In the genomic region with DNA sequence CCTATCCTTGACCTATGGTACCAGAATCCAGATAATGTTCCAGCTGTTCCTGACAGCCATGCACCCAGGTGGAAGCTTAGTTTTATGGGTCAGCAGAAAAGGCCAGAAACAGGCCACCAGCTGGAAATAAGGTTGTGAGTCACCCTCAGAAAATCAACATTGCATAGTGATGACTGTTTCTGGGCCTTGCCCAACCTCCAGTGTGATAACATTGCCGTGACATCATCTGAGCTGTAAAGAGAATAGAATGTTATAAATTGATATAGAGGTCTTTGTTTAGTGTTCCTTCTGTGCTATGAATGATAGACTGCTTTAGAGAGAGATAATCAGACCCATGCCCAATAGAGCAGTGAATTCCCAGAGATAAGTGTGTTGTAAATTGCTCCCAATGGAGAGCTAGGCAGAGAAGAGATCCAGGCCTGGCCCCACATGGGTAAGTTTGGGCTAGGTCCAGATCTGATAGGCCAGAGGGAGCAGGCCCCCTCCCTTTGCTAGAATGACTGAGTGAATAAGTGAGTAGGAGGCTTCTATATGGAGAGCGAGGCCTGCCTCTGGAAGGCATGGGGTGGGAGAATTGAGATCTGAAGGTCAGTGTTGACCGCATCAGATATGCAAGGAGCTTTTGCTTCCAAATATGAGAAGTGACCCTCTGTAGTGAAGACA, we compare ENCODE assay signal across 9 cellular contexts. TPM values are rescaled to one million over a fixed set of nuclear protein-coding genes. Genes with fewer than 3 reads are reported as not detected.
DNase-seq lines count a peak whose midpoint lies in the region; ATAC-seq, FAIRE-seq and TF ChIP-seq lines count a peak whose summit lies in the region.
"Had no signal": no experiment of that assay in that cellular context is flagged by ENCODE, and none has a peak within 500 bp of the region (broad histone marks: within the 10 kb centered on the region; RNA-seq: fewer than 3 reads in every experiment).

No MANE protein-coding gene starts in this region.

- H3K4me2 ChIP-seq in HepG2 (ENCODE audit: low read depth, low read length) = no peak overlapping the region

- CTCF ChIA-PET in MCF 10A (lab: Yijun Ruan, JAX) (interaction anchor here (0.5 to 2.1 kb wide), 6 partner anchors 447 to 1906 kb away, joined by 3 to 8 read pairs (median 3); no protein-coding TSS in a partner anchor), HepG2 (lab: Yijun Ruan, JAX; ENCODE audit: low intra/inter-chr PET ratio, low total read pairs) (no interaction called here)

- TF ChIP-seq EP300 in HepG2 (IDR thresholded peaks at IDR 0.05; ENCODE audit: low read depth in 2 of 2, low read length in 2 of 2) (peak in 1 of 2 experiments; percentile 60; a peak in 1 of 4 replicates), HepG2 (CRISPR knock-in tag; IDR thresholded peaks at IDR 0.05; ENCODE audit: borderline replicate concordance) (0 out of 2 replicates have a peak, but pooled peaks have one; percentile 23)

- no peaks in the 10 kb centered on the region for H3K27me3 ChIP-seq in ACC112 (ENCODE audit: insufficient read depth, low read length)
- H3K27me3 ChIP-seq in HepG2 (ENCODE audit: control insufficient read depth in 1 of 2, insufficient read depth in 2 of 2, low read length in 2 of 2) = peaks cover 0 to 1% of the 10 kb centered on the region in 2 experiments; a peak in 2 of 5 replicates
- H3K27me3 ChIP-seq in endodermal cell (ENCODE audit: control insufficient read depth, insufficient read depth, low read length, poor library complexity, severe bottlenecking) = peaks cover 45% of the 10 kb centered on the region

- H4K20me1 ChIP-seq in HepG2 (ENCODE audit: insufficient read depth, low read length) = no peaks in the 10 kb centered on the region

- in situ Hi-C loops in HepG2 (cut with HindIII; ENCODE audit: extremely low pct_ligation_motif_present, low pct_unique_long_range_greater_than_20kb) = loop anchor here (25.0 kb wide), 1 partner anchor 576 kb away; no protein-coding TSS in a partner anchor

- TF ChIP-seq CTCF in MCF 10A (IDR thresholded peaks at IDR 0.05; ENCODE audit: unreplicated experiment) (no peak), HepG2 (CRISPR knock-in tag; IDR thresholded peaks at IDR 0.05) (no peak), endodermal cell (conservative IDR thresholded peaks at IDR 0.05) (no peak)

- H3K9me3 ChIP-seq in HepG2 (ENCODE audit: low read length) (no peaks in the 10 kb centered on the region), endodermal cell (ENCODE audit: control insufficient read depth, low read length) (no peaks in the 10 kb centered on the region)

- no peak overlapping the region for H3K9ac ChIP-seq in HepG2 (ENCODE audit: insufficient read depth, low read depth, low read length)
- no peak overlapping the region for H3K9ac ChIP-seq in endodermal cell (ENCODE audit: extremely low read depth, low read length, poor library complexity, severe bottlenecking)

- H3K36me3 ChIP-seq in ACC112 (ENCODE audit: insufficient read depth, low read length) = no peaks in the 10 kb centered on the region
- H3K36me3 ChIP-seq in HepG2 (replicated peaks in 1 of 2; ENCODE audit: control insufficient read depth in 1 of 2, insufficient read depth in 2 of 2, low read length in 2 of 2) = no peaks in the 10 kb centered on the region
- no peaks in the 10 kb centered on the region for H3K36me3 ChIP-seq in endodermal cell (ENCODE audit: control insufficient read depth, insufficient read depth, low read length)

- DNase-seq in HuH-7.5 (ENCODE audit: low spot score) = peak; percentile 55
- peak; percentile 80 for DNase-seq in MCF 10A (ENCODE audit: unreplicated experiment)
- DNase-seq in HepG2 (ENCODE audit: low spot score) = peak; percentile 77
- no peak for DNase-seq in stimulated activated CD4-positive, alpha-beta T cell treated with anti-CD3 and anti-CD28 coated beads, Interleukin-4, amount 100 ng/mL, for 24 hours
- DNase-seq in endodermal cell = no peak
- no peak for DNase-seq in medulla oblongata (ENCODE audit: extremely low spot score)

- no peak overlapping the region for H3K4me3 ChIP-seq in ACC112 (ENCODE audit: low read depth, low read length)
- H3K4me3 ChIP-seq in HepG2 (replicated peaks in 1 of 3; ENCODE audit: insufficient read depth in 1 of 3, low read depth in 2 of 3, low read length in 3 of 3) = no peak overlapping the region
- H3K4me3 ChIP-seq in endodermal cell (ENCODE audit: low read length) = no peak overlapping the region

- H3K4me3 Mint-ChIP-seq in MCF 10A (ENCODE audit: unreplicated experiment) (no peak overlapping the region), endodermal cell (no peak overlapping the region)

- H3K36me3 Mint-ChIP-seq in MCF 10A (ENCODE audit: insufficient read depth, unreplicated experiment) (no peaks in the 10 kb centered on the region), endodermal cell (ENCODE audit: low read depth) (no peaks in the 10 kb centered on the region)

- intact Hi-C loops in MCF 10A (cut with micrococcal nuclease) = loop anchor here (10.0 kb wide), 2 partner anchors 196 to 394 kb away; a partner anchor contains a TSS
- intact Hi-C loops in HepG2 (cut with micrococcal nuclease; ENCODE audit: unreplicated experiment) = loop anchor here (10.0 kb wide), 1 partner anchor 404 kb away; no protein-coding TSS in a partner anchor

- ATAC-seq in HepG2 (peak; percentile 91), HG03354 (IDR thresholded peaks at IDR 0.05; ENCODE audit: poor library complexity, severe bottlenecking, unreplicated experiment) (no peak)

- H3K27ac Mint-ChIP-seq in MCF 10A (ENCODE audit: low read depth, unreplicated experiment) (peak overlapping the region; percentile 28), endodermal cell (no peak overlapping the region)

- H3K27ac ChIP-seq in ACC112 (ENCODE audit: low read depth, low read length) (peak overlapping the region; percentile 64), HepG2 (ENCODE audit: extremely low read length, insufficient read depth, low read length) (no peak overlapping the region), endodermal cell (ENCODE audit: low read depth, low read length) (no peak overlapping the region)

- no peak for TF ChIP-seq POLR2A in HepG2 (IDR thresholded peaks at IDR 0.05; ENCODE audit: insufficient read depth in 1 of 2, low read depth in 2 of 2, low read length in 2 of 2)

- no peak for TF ChIP-seq RAD21 in HepG2 (CRISPR knock-in tag; IDR thresholded peaks at IDR 0.05)

- peaks cover 15% of the 10 kb centered on the region for H3K27me3 Mint-ChIP-seq in MCF 10A (ENCODE audit: insufficient read depth, unreplicated experiment)
- peaks cover 53% of the 10 kb centered on the region for H3K27me3 Mint-ChIP-seq in endodermal cell (ENCODE audit: insufficient read depth)

- no peaks in the 10 kb centered on the region for H3K79me2 ChIP-seq in ACC112 (ENCODE audit: control insufficient read depth, insufficient read depth, low read length, unreplicated experiment)
- no peaks in the 10 kb centered on the region for H3K79me2 ChIP-seq in HepG2 (ENCODE audit: insufficient read depth, low read length)

- no peak for FAIRE-seq in HepG2 (lab: Jason Lieb, UNC)
- FAIRE-seq: G401.6 had no signal

- H3K9me3 Mint-ChIP-seq in MCF 10A (ENCODE audit: unreplicated experiment) = no peaks in the 10 kb centered on the region
- no peaks in the 10 kb centered on the region for H3K9me3 Mint-ChIP-seq in endodermal cell

- BruUV-seq in MCF 10A (replicated peaks; lab: Mats Ljungman, UMichigan) = no TSS peak
- no TSS peak for BruUV-seq in HepG2 (replicated peaks; lab: Mats Ljungman, UMichigan)

- POLR2A ChIA-PET in MCF 10A (lab: Yijun Ruan, JAX) = interaction anchor here (0.6 kb wide), 1 partner anchor 1000 kb away, joined by 3 read pairs; no protein-coding TSS in a partner anchor
- POLR2A ChIA-PET in HepG2 (lab: Yijun Ruan, JAX) = interaction anchor here (1.3 kb wide), 3 partner anchors 14 to 46 kb away, joined by 3 to 5 read pairs (median 4); a partner anchor contains a TSS

- H3K4me1 Mint-ChIP-seq in MCF 10A (ENCODE audit: insufficient read depth, unreplicated experiment) = peaks cover 18% of the 10 kb centered on the region
- H3K4me1 Mint-ChIP-seq in endodermal cell = peaks cover 10% of the 10 kb centered on the region

- WGBS in HepG2 (ENCODE audit: low lambda C conversion rate) = 26% methylated on average over 3 of the region's 3 CpGs
- WGBS in endodermal cell (ENCODE audit: insufficient coverage in 1 of 2, insufficient read length in 1 of 2), 2 experiments = 90 to 91% methylated on average over 2 to 3 of the region's 3 CpGs

- H3K4me1 ChIP-seq in ACC112 (ENCODE audit: control insufficient read depth, insufficient read depth, low read length, unreplicated experiment) (peaks cover 17% of the 10 kb centered on the region), HepG2 (ENCODE audit: insufficient read depth, low read length) (peaks cover 14% of the 10 kb centered on the region; the same call in 1 of the 2 replicates), endodermal cell (ENCODE audit: control insufficient read depth, insufficient read depth, low read length) (peaks cover 13% of the 10 kb centered on the region)

- no peak overlapping the region for H2AFZ ChIP-seq in ACC112 (ENCODE audit: low read length, unreplicated experiment)
- H2AFZ ChIP-seq in HepG2 (ENCODE audit: low read length) = no peak overlapping the region

RNA-seq across cellular contexts. Expression of a gene that starts 14.2 kb away (rescaled TPM):
- 40.5 and 41.8 TPM in 2 replicates for total RNA-seq in MCF 10A (2022)
- total RNA-seq in HepG2 (2016; rRNA removed; fragmentation: Illumina TruSeq; extraction: Trizol) = 20.7 and 25.8 TPM in 2 replicates
- total RNA-seq in HepG2 (2016; cell fraction: cytosol; rRNA removed; fragmentation: Illumina TruSeq; extraction: Trizol; ENCODE audit: low read depth) = 50.6 and 58.2 TPM in 2 replicates
- 14.1 and 23.6 TPM in 2 replicates for total RNA-seq in HepG2 (2016; cell fraction: insoluble cytoplasmic fraction; rRNA removed; fragmentation: Illumina TruSeq; extraction: Trizol)
- 56.4 and 66.7 TPM in 2 replicates for total RNA-seq in HepG2 (2016; cell fraction: membrane; rRNA removed; fragmentation: Illumina TruSeq; extraction: Trizol)
- 19.0 and 25.7 TPM in 2 replicates for total RNA-seq in HepG2 (2016; cell fraction: nucleus; rRNA removed; fragmentation: Illumina TruSeq; extraction: Trizol)
- 24.6 and 33.7 TPM in 2 replicates for polyA plus RNA-seq in HepG2 (2011; rRNA removed)
- 18.0 and 21.8 TPM in 2 replicates for polyA plus RNA-seq in HepG2 (2011; cell fraction: cytosol; rRNA removed)
- 108 and 120 TPM in 2 replicates for polyA plus RNA-seq in HepG2 (2011; cell fraction: nucleus; rRNA removed)
- polyA plus RNA-seq in HepG2 (2012) = 16.9 and 22.7 TPM in 2 replicates
- polyA plus RNA-seq in HepG2 (2016; cell fraction: cytosol; fragmentation: Illumina TruSeq; extraction: Trizol; ENCODE audit: low read depth) = 68.9 and 83.5 TPM in 2 replicates
- polyA plus RNA-seq in HepG2 (2016; cell fraction: insoluble cytoplasmic fraction; fragmentation: Illumina TruSeq; extraction: Trizol; ENCODE audit: low read depth) = 19.4 and 23.0 TPM in 2 replicates
- polyA plus RNA-seq in HepG2 (2016; cell fraction: membrane; fragmentation: Illumina TruSeq; extraction: Trizol; ENCODE audit: low read depth) = 63.1 and 73.8 TPM in 2 replicates
- 43.6 and 45.7 TPM in 2 replicates for polyA plus RNA-seq in HepG2 (2016; cell fraction: nucleus; fragmentation: Illumina TruSeq; extraction: Trizol; ENCODE audit: insufficient read depth, low read depth)
- 35.4 and 47.2 TPM in 2 replicates for polyA minus RNA-seq in HepG2 (2011; rRNA and poly(A)+ RNA removed; ENCODE audit: low replicate concordance)
- polyA minus RNA-seq in HepG2 (2011; cell fraction: cytosol; rRNA and poly(A)+ RNA removed) = 12.4 and 14.5 TPM in 2 replicates
- polyA minus RNA-seq in HepG2 (2011; cell fraction: nucleus; rRNA and poly(A)+ RNA removed) = 45.1 and 49.1 TPM in 2 replicates
- 10 to 100 TPM; 39.6 to 43.3 TPM for total RNA-seq in endodermal cell
- polyA plus RNA-seq in endodermal cell (2013, experiment 1 of 2) = 38.1 TPM
- polyA plus RNA-seq in endodermal cell (2013, experiment 2 of 2) = 31.8 TPM

RNA-seq across cellular contexts. Expression of a gene that starts 46.0 kb away (rescaled TPM):
- total RNA-seq in MCF 10A (2022) (4.0 and 7.9 TPM in 2 replicates), HepG2 (2016; rRNA removed; fragmentation: Illumina TruSeq; extraction: Trizol) (1.8 and 2.0 TPM in 2 replicates), endodermal cell (1 to 10 TPM; 9.2 to 9.5 TPM)
- total RNA-seq in HepG2 (2016; cell fraction: cytosol; rRNA removed; fragmentation: Illumina TruSeq; extraction: Trizol; ENCODE audit: low read depth) = 0.26 and 3.0 TPM in 2 replicates
- 1.2 and 1.3 TPM in 2 replicates for total RNA-seq in HepG2 (2016; cell fraction: insoluble cytoplasmic fraction; rRNA removed; fragmentation: Illumina TruSeq; extraction: Trizol)
- 1.0 and 1.4 TPM in 2 replicates for total RNA-seq in HepG2 (2016; cell fraction: membrane; rRNA removed; fragmentation: Illumina TruSeq; extraction: Trizol)
- 1.6 and 2.0 TPM in 2 replicates for total RNA-seq in HepG2 (2016; cell fraction: nucleus; rRNA removed; fragmentation: Illumina TruSeq; extraction: Trizol)
- polyA plus RNA-seq in HepG2 (2011; rRNA removed) = 6.2 and 10.7 TPM in 2 replicates
- 1.5 and 6.4 TPM in 2 replicates for polyA plus RNA-seq in HepG2 (2011; cell fraction: cytosol; rRNA removed)
- polyA plus RNA-seq in HepG2 (2011; cell fraction: nucleus; rRNA removed) = 22.4 and 28.0 TPM in 2 replicates
- 2.3 and 3.3 TPM in 2 replicates for polyA plus RNA-seq in HepG2 (2012)
- 1.6 and 1.7 TPM in 2 replicates for polyA plus RNA-seq in HepG2 (2016; cell fraction: cytosol; fragmentation: Illumina TruSeq; extraction: Trizol; ENCODE audit: low read depth)
- 0.78 and 1.6 TPM in 2 replicates for polyA plus RNA-seq in HepG2 (2016; cell fraction: insoluble cytoplasmic fraction; fragmentation: Illumina TruSeq; extraction: Trizol; ENCODE audit: low read depth)
- 1.0 and 2.1 TPM in 2 replicates for polyA plus RNA-seq in HepG2 (2016; cell fraction: membrane; fragmentation: Illumina TruSeq; extraction: Trizol; ENCODE audit: low read depth)
- 1.6 and 2.6 TPM in 2 replicates for polyA plus RNA-seq in HepG2 (2016; cell fraction: nucleus; fragmentation: Illumina TruSeq; extraction: Trizol; ENCODE audit: insufficient read depth, low read depth)
- polyA minus RNA-seq in HepG2 (2011; rRNA and poly(A)+ RNA removed; ENCODE audit: low replicate concordance) = 3.2 and 9.1 TPM in 2 replicates
- polyA minus RNA-seq in HepG2 (2011; cell fraction: cytosol; rRNA and poly(A)+ RNA removed) = 0.97 and 2.5 TPM in 2 replicates
- polyA minus RNA-seq in HepG2 (2011; cell fraction: nucleus; rRNA and poly(A)+ RNA removed) = 3.0 and 8.6 TPM in 2 replicates
- 13.3 TPM for polyA plus RNA-seq in endodermal cell (2013, experiment 1 of 2)
- 13.5 TPM for polyA plus RNA-seq in endodermal cell (2013, experiment 2 of 2)

Comparison
In these comparisons a context has a peak if more than half of its experiments do, and no peak if none do; other contexts are left out.
1. DNase-seq: peak in HuH-7.5 (single experiment), MCF 10A (single experiment) and HepG2 (single experiment); none in stimulated activated CD4-positive, alpha-beta T cell treated with anti-CD3 and anti-CD28 coated beads, Interleukin-4, amount 100 ng/mL, for 24 hours (single experiment), endodermal cell (single experiment) and medulla oblongata (single experiment).